ENCODE assay signal across 1 cellular context in genomic region chr9:136118367-136119258, GRCh38.
A peak's percentile ranks its signal among the peaks of the same experiment; 100 is the strongest.
TF ChIP-seq lines count a peak whose summit lies in the region.

Gene TMEM250 (minus strand): TSS chr9:136118875. CDS start chr9:136116900, 1,975 bp downstream.

TF ChIP-seq in HEK293, 187 proteins besides CTCF, POLR2A, EP300 and RAD21 (continued from another document and continues in another):
- TF ChIP-seq ZNF521 (tag by site-specific recombination; IDR thresholded peaks at IDR 0.05) (no peak), ZNF292 (tag by site-specific recombination; IDR thresholded peaks at IDR 0.05; ENCODE audit: borderline replicate concordance, low read depth) (no peak), ZSCAN16 (tag by site-specific recombination; IDR thresholded peaks at IDR 0.05) (no peak), KLF17 (tag by site-specific recombination; IDR thresholded peaks at IDR 0.05) (peak; percentile 70), PATZ1 (tag by site-specific recombination; IDR thresholded peaks at IDR 0.05) (peak; percentile 51), ZNF518A (tag by site-specific recombination; conservative IDR thresholded peaks at IDR 0.05; ENCODE audit: low read depth) (no peak), ZBTB49 (tag by site-specific recombination; IDR thresholded peaks at IDR 0.05; ENCODE audit: low read depth) (no peak), PRDM6 (tag by site-specific recombination; IDR thresholded peaks at IDR 0.05) (no peak), ZNF398 (tag by site-specific recombination; IDR thresholded peaks at IDR 0.05) (peak; percentile 86), ZNF654 (tag by site-specific recombination; IDR thresholded peaks at IDR 0.05; ENCODE audit: low read depth) (no peak), ZNF37A (tag by site-specific recombination; IDR thresholded peaks at IDR 0.05) (0 out of 2 replicates have a peak, but pooled peaks have one; percentile 22), ELK4 (IDR thresholded peaks at IDR 0.05; ENCODE audit: borderline replicate concordance, low read depth, low read length) (no peak), ZNF148 (tag by site-specific recombination; IDR thresholded peaks at IDR 0.05; ENCODE audit: borderline replicate concordance) (no peak), HOXD13 (CRISPR knock-in tag; IDR thresholded peaks at IDR 0.05; ENCODE audit: borderline replicate concordance) (no peak), PBX3 (CRISPR knock-in tag; IDR thresholded peaks at IDR 0.05) (peak; percentile 32), ZBTB8A (tag by site-specific recombination; IDR thresholded peaks at IDR 0.05) (peak; percentile 90), ZNF366 (tag by site-specific recombination; conservative IDR thresholded peaks at IDR 0.05) (no peak), ZBTB20 (tag by site-specific recombination; IDR thresholded peaks at IDR 0.05) (peak; percentile 15; the same call in 1 of the 2 replicates), MZF1 (tag by site-specific recombination; IDR thresholded peaks at IDR 0.05; ENCODE audit: borderline replicate concordance) (no peak), ZSCAN18 (tag by site-specific recombination; IDR thresholded peaks at IDR 0.05) (no peak), ZNF777 (tag by site-specific recombination; IDR thresholded peaks at IDR 0.05; ENCODE audit: borderline replicate concordance) (no peak), ZNF660 (tag by site-specific recombination; IDR thresholded peaks at IDR 0.05) (peak; percentile 18; the same call in 1 of the 2 replicates), REPIN1 (tag by site-specific recombination; IDR thresholded peaks at IDR 0.05; ENCODE audit: low read depth) (no peak), SP2 (tag by site-specific recombination; IDR thresholded peaks at IDR 0.05) (peak; percentile 83), ZNF596 (tag by site-specific recombination; IDR thresholded peaks at IDR 0.05) (peak; percentile 26; the same call in 1 of the 2 replicates), ZNF76 (tag by site-specific recombination; IDR thresholded peaks at IDR 0.05; ENCODE audit: borderline replicate concordance, low read depth) (peak; percentile 64; the same call in 1 of the 2 replicates), IKZF3 (tag by site-specific recombination; IDR thresholded peaks at IDR 0.05) (peak; percentile 64), ZNF157 (tag by site-specific recombination; IDR thresholded peaks at IDR 0.05) (no peak), SCRT1 (tag by site-specific recombination; IDR thresholded peaks at IDR 0.05; ENCODE audit: borderline replicate concordance) (no peak), ZNF175 (tag by site-specific recombination; IDR thresholded peaks at IDR 0.05) (no peak), ZNF10 (tag by site-specific recombination; IDR thresholded peaks at IDR 0.05) (peak; percentile 53; the same call in 1 of the 2 replicates), KLF9 (tag by site-specific recombination; IDR thresholded peaks at IDR 0.05; ENCODE audit: low read depth) (peak; percentile 90), ZNF239 (tag by site-specific recombination; IDR thresholded peaks at IDR 0.05) (no peak), SP3 (tag by site-specific recombination; IDR thresholded peaks at IDR 0.05) (peak; percentile 50), ZNF561 (tag by site-specific recombination; IDR thresholded peaks at IDR 0.05; ENCODE audit: borderline replicate concordance) (peak; percentile 34; the same call in 1 of the 2 replicates), EGR2 (tag by site-specific recombination; IDR thresholded peaks at IDR 0.05; ENCODE audit: low read depth) (peak; percentile 92)
